1 cellular context compared by ENCODE assay signal in genomic region chr12:6723607-6724408, GRCh38.
A peak's percentile ranks its signal among the peaks of the same experiment; 100 is the strongest.
TF ChIP-seq lines count a peak whose summit lies in the region.

TSS of gene COPS7A (plus strand) at chr12:6724046. CDS start at chr12:6724657, 611 bp downstream.

TF ChIP-seq in HepG2, 621 proteins besides CTCF, POLR2A, EP300 and RAD21 (continued from another document and continues in another):
- TF ChIP-seq, protein P1, sequence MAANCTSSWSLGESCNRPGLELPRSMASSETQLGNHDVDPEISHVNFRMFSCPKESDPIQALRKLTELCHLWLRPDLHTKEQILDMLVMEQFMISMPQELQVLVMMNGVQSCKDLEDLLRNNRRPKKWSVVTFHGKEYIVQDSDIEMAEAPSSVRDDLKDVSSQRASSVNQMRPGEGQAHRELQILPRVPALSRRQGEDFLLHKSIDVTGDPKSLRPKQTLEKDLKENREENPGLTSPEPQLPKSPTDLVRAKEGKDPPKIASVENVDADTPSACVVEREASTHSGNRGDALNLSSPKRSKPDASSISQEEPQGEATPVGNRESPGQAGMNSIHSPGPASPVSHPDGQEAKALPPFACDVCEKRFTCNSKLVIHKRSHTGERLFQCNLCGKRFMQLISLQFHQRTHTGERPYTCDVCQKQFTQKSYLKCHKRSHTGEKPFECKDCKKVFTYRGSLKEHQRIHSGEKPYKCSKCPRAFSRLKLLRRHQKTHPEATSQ (CRISPR knock-in tag; IDR thresholded peaks at IDR 0.05; ENCODE audit: borderline replicate concordance): peak; percentile 44; the same call in 1 of the 2 replicates
- TF ChIP-seq THAP11 (CRISPR knock-in tag; IDR thresholded peaks at IDR 0.05) (peak; percentile 96), CBX2 (IDR thresholded peaks at IDR 0.05; ENCODE audit: low read depth, low read length) (no peak), CBX2 (CRISPR knock-in tag; IDR thresholded peaks at IDR 0.05; ENCODE audit: low read depth) (0 out of 2 replicates have a peak, but pooled peaks have one; percentile 74), ZNF782 (CRISPR knock-in tag; IDR thresholded peaks at IDR 0.05; ENCODE audit: borderline replicate concordance) (0 out of 2 replicates have a peak, but pooled peaks have one; percentile 15), PPARG (CRISPR knock-in tag; conservative IDR thresholded peaks at IDR 0.05) (peak; percentile 64; the same call in 1 of the 2 replicates), NFIC (IDR thresholded peaks at IDR 0.05; ENCODE audit: low read length) (peak; percentile 33; the same call in 1 of the 2 replicates), RBAK (CRISPR knock-in tag; IDR thresholded peaks at IDR 0.05) (no peak), HDAC1 (CRISPR knock-in tag; IDR thresholded peaks at IDR 0.05) (peak; percentile 90), RFXANK (CRISPR knock-in tag; IDR thresholded peaks at IDR 0.05) (peak; percentile 90), JUN (CRISPR knock-in tag; IDR thresholded peaks at IDR 0.05) (peak; percentile 19; the same call in 1 of the 2 replicates), RFX5 (IDR thresholded peaks at IDR 0.05; ENCODE audit: low read depth, low read length) (no peak; the same call in 1 of the 2 replicates), ZSCAN12 (CRISPR knock-in tag; IDR thresholded peaks at IDR 0.05) (no peak), NKX3-1 (CRISPR knock-in tag; IDR thresholded peaks at IDR 0.05) (peak; percentile 87; the same call in 1 of the 2 replicates), ZSCAN22 (CRISPR knock-in tag; IDR thresholded peaks at IDR 0.05) (peak; percentile 50; the same call in 1 of the 2 replicates), WIZ (CRISPR knock-in tag; IDR thresholded peaks at IDR 0.05) (peak; percentile 81; the same call in 1 of the 2 replicates), BRCA1 (CRISPR knock-in tag; IDR thresholded peaks at IDR 0.05) (peak; percentile 38; the same call in 1 of the 2 replicates), GLI4 (CRISPR knock-in tag; IDR thresholded peaks at IDR 0.05; ENCODE audit: borderline replicate concordance) (no peak), SSRP1 (CRISPR knock-in tag; IDR thresholded peaks at IDR 0.05) (no peak), ZNF556 (CRISPR knock-in tag; IDR thresholded peaks at IDR 0.05; ENCODE audit: borderline replicate concordance) (peak; percentile 83; the same call in 1 of the 2 replicates), ZNF879 (CRISPR knock-in tag; IDR thresholded peaks at IDR 0.05) (no peak; the same call in none of the 2 replicates), ZNF546 (CRISPR knock-in tag; conservative IDR thresholded peaks at IDR 0.05) (0 out of 2 replicates have a peak, but pooled peaks have one; percentile 66), SMC3 (IDR thresholded peaks at IDR 0.05; ENCODE audit: low read length) (no peak), IKZF5 (CRISPR knock-in tag; IDR thresholded peaks at IDR 0.05) (peak; percentile 78), RFXAP (CRISPR knock-in tag; IDR thresholded peaks at IDR 0.05; ENCODE audit: borderline replicate concordance) (peak; percentile 57; the same call in 1 of the 2 replicates), MYC (CRISPR knock-in tag; IDR thresholded peaks at IDR 0.05; ENCODE audit: borderline replicate concordance) (peak; percentile 95), ZNF777 (CRISPR knock-in tag; IDR thresholded peaks at IDR 0.05) (peak; percentile 70), ZNF225 (CRISPR knock-in tag; IDR thresholded peaks at IDR 0.05) (peak; percentile 51; the same call in 1 of the 2 replicates), RBM22 (optimal IDR thresholded peaks at IDR 0.05; ENCODE audit: low read length) (no peak), PCBP1 (IDR thresholded peaks at IDR 0.05; ENCODE audit: borderline replicate concordance, low read depth, low read length) (peak; percentile 37; the same call in 1 of the 2 replicates), ZNF670 (CRISPR knock-in tag; IDR thresholded peaks at IDR 0.05; ENCODE audit: borderline replicate concordance) (no peak; the same call in 1 of the 2 replicates), ZNF703 (CRISPR knock-in tag; IDR thresholded peaks at IDR 0.05; ENCODE audit: borderline replicate concordance) (0 out of 2 replicates have a peak, but pooled peaks have one; percentile 82), ZNF331 (CRISPR knock-in tag; IDR thresholded peaks at IDR 0.05) (peak; percentile 35; the same call in 1 of the 2 replicates), HMGXB3 (CRISPR knock-in tag; IDR thresholded peaks at IDR 0.05; ENCODE audit: borderline replicate concordance) (peak; percentile 52; the same call in 1 of the 2 replicates), ZNF619 (CRISPR knock-in tag; IDR thresholded peaks at IDR 0.05) (peak; percentile 76; the same call in 1 of the 2 replicates), ZNF496 (CRISPR knock-in tag; IDR thresholded peaks at IDR 0.05; ENCODE audit: insufficient replicate concordance) (no peak), ZNF878 (CRISPR knock-in tag; IDR thresholded peaks at IDR 0.05) (peak; percentile 91), HNRNPH1 (optimal IDR thresholded peaks at IDR 0.05; ENCODE audit: low read depth, low read length) (no peak), CBFB (CRISPR knock-in tag; IDR thresholded peaks at IDR 0.05) (peak; percentile 72; the same call in 1 of the 2 replicates), ZBTB3 (CRISPR knock-in tag; IDR thresholded peaks at IDR 0.05; ENCODE audit: borderline replicate concordance, low read depth) (no peak), ZNF432 (CRISPR knock-in tag; IDR thresholded peaks at IDR 0.05; ENCODE audit: borderline replicate concordance) (no peak), NCOA1 (CRISPR knock-in tag; IDR thresholded peaks at IDR 0.05) (no peak), DBP (CRISPR knock-in tag; IDR thresholded peaks at IDR 0.05; ENCODE audit: not compliant biosample characterization) (peak; percentile 74), ZNF740 (CRISPR knock-in tag; IDR thresholded peaks at IDR 0.05) (peak; percentile 89; the same call in 1 of the 2 replicates), MIER3 (CRISPR knock-in tag; IDR thresholded peaks at IDR 0.05; ENCODE audit: borderline replicate concordance) (peak; percentile 90), ELF4 (CRISPR knock-in tag; IDR thresholded peaks at IDR 0.05; ENCODE audit: borderline replicate concordance) (peak; percentile 91; the same call in 1 of the 2 replicates), KDM2A (CRISPR knock-in tag; IDR thresholded peaks at IDR 0.05; ENCODE audit: borderline replicate concordance, low read depth) (peak; percentile 79; the same call in 1 of the 2 replicates), ZNF841 (CRISPR knock-in tag; IDR thresholded peaks at IDR 0.05; ENCODE audit: borderline replicate concordance) (no peak), BHLHE40 (IDR thresholded peaks at IDR 0.05; ENCODE audit: low read length) (peak; percentile 87), ZNF121 (CRISPR knock-in tag; IDR thresholded peaks at IDR 0.05) (peak; percentile 87), PAX8 (CRISPR knock-in tag; IDR thresholded peaks at IDR 0.05; ENCODE audit: borderline replicate concordance) (no peak), ELF3 (CRISPR knock-in tag; IDR thresholded peaks at IDR 0.05) (peak; percentile 74; the same call in 1 of the 2 replicates)
- TF ChIP-seq, protein P2, sequence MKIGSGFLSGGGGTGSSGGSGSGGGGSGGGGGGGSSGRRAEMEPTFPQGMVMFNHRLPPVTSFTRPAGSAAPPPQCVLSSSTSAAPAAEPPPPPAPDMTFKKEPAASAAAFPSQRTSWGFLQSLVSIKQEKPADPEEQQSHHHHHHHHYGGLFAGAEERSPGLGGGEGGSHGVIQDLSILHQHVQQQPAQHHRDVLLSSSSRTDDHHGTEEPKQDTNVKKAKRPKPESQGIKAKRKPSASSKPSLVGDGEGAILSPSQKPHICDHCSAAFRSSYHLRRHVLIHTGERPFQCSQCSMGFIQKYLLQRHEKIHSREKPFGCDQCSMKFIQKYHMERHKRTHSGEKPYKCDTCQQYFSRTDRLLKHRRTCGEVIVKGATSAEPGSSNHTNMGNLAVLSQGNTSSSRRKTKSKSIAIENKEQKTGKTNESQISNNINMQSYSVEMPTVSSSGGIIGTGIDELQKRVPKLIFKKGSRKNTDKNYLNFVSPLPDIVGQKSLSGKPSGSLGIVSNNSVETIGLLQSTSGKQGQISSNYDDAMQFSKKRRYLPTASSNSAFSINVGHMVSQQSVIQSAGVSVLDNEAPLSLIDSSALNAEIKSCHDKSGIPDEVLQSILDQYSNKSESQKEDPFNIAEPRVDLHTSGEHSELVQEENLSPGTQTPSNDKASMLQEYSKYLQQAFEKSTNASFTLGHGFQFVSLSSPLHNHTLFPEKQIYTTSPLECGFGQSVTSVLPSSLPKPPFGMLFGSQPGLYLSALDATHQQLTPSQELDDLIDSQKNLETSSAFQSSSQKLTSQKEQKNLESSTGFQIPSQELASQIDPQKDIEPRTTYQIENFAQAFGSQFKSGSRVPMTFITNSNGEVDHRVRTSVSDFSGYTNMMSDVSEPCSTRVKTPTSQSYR (CRISPR knock-in tag; IDR thresholded peaks at IDR 0.05; ENCODE audit: borderline replicate concordance): peak; percentile 61; the same call in 1 of the 2 replicates
- TF ChIP-seq, protein P3, sequence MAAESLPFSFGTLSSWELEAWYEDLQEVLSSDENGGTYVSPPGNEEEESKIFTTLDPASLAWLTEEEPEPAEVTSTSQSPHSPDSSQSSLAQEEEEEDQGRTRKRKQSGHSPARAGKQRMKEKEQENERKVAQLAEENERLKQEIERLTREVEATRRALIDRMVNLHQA (CRISPR knock-in tag; IDR thresholded peaks at IDR 0.05): no peak
- TF ChIP-seq, protein P4, sequence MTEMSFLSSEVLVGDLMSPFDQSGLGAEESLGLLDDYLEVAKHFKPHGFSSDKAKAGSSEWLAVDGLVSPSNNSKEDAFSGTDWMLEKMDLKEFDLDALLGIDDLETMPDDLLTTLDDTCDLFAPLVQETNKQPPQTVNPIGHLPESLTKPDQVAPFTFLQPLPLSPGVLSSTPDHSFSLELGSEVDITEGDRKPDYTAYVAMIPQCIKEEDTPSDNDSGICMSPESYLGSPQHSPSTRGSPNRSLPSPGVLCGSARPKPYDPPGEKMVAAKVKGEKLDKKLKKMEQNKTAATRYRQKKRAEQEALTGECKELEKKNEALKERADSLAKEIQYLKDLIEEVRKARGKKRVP (CRISPR knock-in tag; IDR thresholded peaks at IDR 0.05): peak in 1 of 2 experiments; percentile 37; a peak in 1 of 4 replicates
